Comparison of ENCODE assay signal across 1 cellular context in the genomic region with DNA sequence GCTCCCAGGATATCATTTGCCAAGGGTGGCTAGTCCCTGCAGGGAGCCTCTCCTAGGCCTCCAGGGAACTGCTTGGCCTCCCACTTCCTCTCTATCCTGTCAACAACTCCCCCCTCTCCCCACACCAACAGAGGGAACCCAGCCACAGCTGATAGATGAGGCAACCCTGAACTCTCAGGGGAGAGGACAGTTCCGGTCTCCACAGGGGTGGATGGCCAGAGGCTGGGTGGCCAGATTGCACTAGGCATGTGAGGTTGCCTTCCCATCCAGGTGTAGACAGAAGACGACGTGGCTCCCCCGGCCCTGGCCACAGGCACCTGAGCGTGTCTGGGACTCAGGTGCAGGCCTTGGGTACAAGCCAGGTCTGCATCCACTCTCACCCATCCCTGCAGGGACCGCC.
TF ChIP-seq lines count a peak whose summit lies in the region.

No MANE protein-coding gene starts in this region.

TF ChIP-seq in HepG2, 621 proteins besides CTCF, POLR2A, EP300 and RAD21:
- TF ChIP-seq TFAP4 (IDR thresholded peaks at IDR 0.05; ENCODE audit: borderline replicate concordance, low read depth) (peak; percentile 84; the same call in 1 of the 2 replicates), SOX13 (IDR thresholded peaks at IDR 0.05) (no peak), SOX13 (CRISPR knock-in tag; conservative IDR thresholded peaks at IDR 0.05 in 1 of 2, IDR thresholded peaks at IDR 0.05 in 1 of 2) (no peak), ELF1 (CRISPR knock-in tag; IDR thresholded peaks at IDR 0.05) (0 out of 2 replicates have a peak, but pooled peaks have one; percentile 12), RARA (CRISPR knock-in tag; IDR thresholded peaks at IDR 0.05) (peak; percentile 23; the same call in 1 of the 2 replicates), SAP130 (CRISPR knock-in tag; IDR thresholded peaks at IDR 0.05; ENCODE audit: low read depth) (0 out of 2 replicates have a peak, but pooled peaks have one; percentile 11), FOXA3 (CRISPR knock-in tag; IDR thresholded peaks at IDR 0.05) (peak; percentile 26; the same call in 1 of the 2 replicates), GABPB1 (CRISPR knock-in tag; IDR thresholded peaks at IDR 0.05) (peak; percentile 31; the same call in 1 of the 2 replicates), ETV5 (CRISPR knock-in tag; IDR thresholded peaks at IDR 0.05; ENCODE audit: borderline replicate concordance) (peak; percentile 50; the same call in 1 of the 2 replicates), ZFAT (CRISPR knock-in tag; conservative IDR thresholded peaks at IDR 0.05) (no peak), FOXK1 (CRISPR knock-in tag; IDR thresholded peaks at IDR 0.05; ENCODE audit: borderline replicate concordance, low read depth) (0 out of 2 replicates have a peak, but pooled peaks have one; percentile 23)
